ENCODE assay signal across 8 cellular contexts in genomic region chr11:46247664-46248063, GRCh38. TPM values are rescaled to one million over a fixed set of nuclear protein-coding genes. Genes with fewer than 3 reads are reported as not detected.
DNase-seq lines count a peak whose midpoint lies in the region; ATAC-seq and TF ChIP-seq lines count a peak whose summit lies in the region.

No MANE protein-coding gene starts in this region.

- TF ChIP-seq CTCF in LNCaP clone FGC (IDR thresholded peaks at IDR 0.05; ENCODE audit: control insufficient read depth, extremely low read depth, insufficient read depth) = peak; percentile 84
- peak; percentile 65 for TF ChIP-seq CTCF in epithelial cell of esophagus (IDR thresholded peaks at IDR 0.05; ENCODE audit: insufficient read depth, low read depth, low read length, missing control alignments)

- H3K27me3 ChIP-seq in skeletal muscle satellite cell (ENCODE audit: control insufficient read depth, insufficient read depth, low read length) = no peaks in the 10 kb centered on the region

- no peak overlapping the region for H3K4me2 ChIP-seq in skeletal muscle satellite cell (ENCODE audit: low read length)

- H3K4me1 ChIP-seq in skeletal muscle satellite cell (ENCODE audit: control insufficient read depth, insufficient read depth, low read length) = peaks cover 57% of the 10 kb centered on the region

- no peaks in the 10 kb centered on the region for H3K9me3 ChIP-seq in skeletal muscle satellite cell (replicated peaks; ENCODE audit: low read length)

- in situ Hi-C loops in SK-MEL-5 (cut with HindIII; ENCODE audit: low pct_unique_long_range_greater_than_20kb, low sequenced_read_pairs) = no loop called here

- DNase-seq in EH (ENCODE audit: low read depth) = peak; percentile 26
- DNase-seq in LNCaP clone FGC (ENCODE audit: low read depth) = peak; percentile 76
- DNase-seq in SK-MEL-5 (ENCODE audit: low read depth, low spot score) = peak; percentile 74
- DNase-seq in epithelial cell of esophagus (ENCODE audit: low read depth) = peak; percentile 83
- no peak for DNase-seq in activated CD8-positive, alpha-beta memory T cell treated with anti-CD3 and anti-CD28 coated beads, Interleukin-2, amount 50 U/mL, for 4 hours

- no peak overlapping the region for H3K4me3 ChIP-seq in LNCaP clone FGC (ENCODE audit: low read depth, low read length)
- no peak overlapping the region for H3K4me3 ChIP-seq in epithelial cell of esophagus (ENCODE audit: low read length)
- H3K4me3 ChIP-seq in skeletal muscle satellite cell (ENCODE audit: low read length) = no peak overlapping the region

- H3K36me3 ChIP-seq in skeletal muscle satellite cell (ENCODE audit: insufficient read depth, low read length) = no peaks in the 10 kb centered on the region

- peak overlapping the region; percentile 70 for H3K9ac ChIP-seq in skeletal muscle satellite cell (ENCODE audit: low read depth, low read length)

- ATAC-seq in HG03159 (IDR thresholded peaks at IDR 0.05; ENCODE audit: unreplicated experiment) = no peak
- no peak for ATAC-seq in GM21447 (IDR thresholded peaks at IDR 0.05; ENCODE audit: unreplicated experiment)

RNA-seq across cellular contexts. Expression of gene CREB3L1, which starts 29.8 kb away (rescaled TPM):
- total RNA-seq in SK-MEL-5 (2014; rRNA removed; shearing (Covaris generic)) = 0.13 TPM in 1 of 2 replicates, not detected in the other
- polyA plus RNA-seq in SK-MEL-5 (2015; cell fraction: cytosol; rRNA removed) = not detected in 2 replicates
- polyA plus RNA-seq in SK-MEL-5 (2015; cell fraction: nucleus; rRNA removed) = 0.25 TPM in 1 of 2 replicates, not detected in the other
- 10.4 and 18.6 TPM in 2 replicates for total RNA-seq in skeletal muscle satellite cell (2012; rRNA removed)
